In the genomic region with DNA sequence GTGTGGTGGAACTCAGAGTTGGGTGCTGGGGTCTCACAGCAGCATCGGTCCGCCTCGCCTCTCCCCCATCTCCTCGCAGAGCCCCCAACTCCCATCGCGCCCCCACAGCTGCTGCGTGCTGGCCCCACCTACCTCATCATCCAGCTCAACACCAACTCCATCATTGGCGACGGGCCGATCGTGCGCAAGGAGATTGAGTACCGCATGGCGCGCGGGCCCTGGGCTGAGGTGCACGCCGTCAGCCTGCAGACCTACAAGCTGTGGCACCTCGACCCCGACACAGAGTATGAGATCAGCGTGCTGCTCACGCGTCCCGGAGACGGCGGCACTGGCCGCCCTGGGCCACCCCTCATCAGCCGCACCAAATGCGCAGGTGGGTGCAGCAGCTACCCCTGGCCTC, we compare ENCODE assay signal across 1 cellular context.
TF ChIP-seq lines count a peak whose summit lies in the region.

No MANE protein-coding gene starts in this region.

TF ChIP-seq in GM23338, 12 proteins besides CTCF, POLR2A, EP300 and RAD21 (continued from another document):
- TF ChIP-seq EZH2 (IDR thresholded peaks at IDR 0.05; ENCODE audit: low read depth, unreplicated experiment), result no peak
- TF ChIP-seq ZNF114 (CRISPR knock-in tag; IDR thresholded peaks at IDR 0.05), result no peak
- TF ChIP-seq ZNF462 (CRISPR knock-in tag; IDR thresholded peaks at IDR 0.05), result no peak
- no peak for TF ChIP-seq EZH2phosphoT487 (IDR thresholded peaks at IDR 0.05; ENCODE audit: unreplicated experiment)
- TF ChIP-seq STAT1 (IDR thresholded peaks at IDR 0.05; ENCODE audit: unreplicated experiment), result no peak
TF ChIP-seq in GM23338: peak in this region for 0.
